12 cellular contexts compared by ENCODE assay signal in genomic region chr6:12049165-12049564, GRCh38. TPM values are rescaled to one million over a fixed set of nuclear protein-coding genes. Genes with fewer than 3 reads are reported as not detected.
DNase-seq lines count a peak whose midpoint lies in the region; ATAC-seq and TF ChIP-seq lines count a peak whose summit lies in the region.
"Had no signal": no experiment of that assay in that cellular context is flagged by ENCODE, and none has a peak within 500 bp of the region (broad histone marks: within the 10 kb centered on the region; RNA-seq: fewer than 3 reads in every experiment).

No MANE protein-coding gene starts in this region.

- no peak for TF ChIP-seq CTCF in progenitor cell of endocrine pancreas (IDR thresholded peaks at IDR 0.05; ENCODE audit: unreplicated experiment)

- peaks cover 79% of the 10 kb centered on the region for H3K4me1 Mint-ChIP-seq in activated CD8-positive, alpha-beta memory T cell treated with anti-CD3 and anti-CD28 coated beads, Interleukin-2, amount 10 ng/mL, durations not matched to agents 7 days and 5 days
- peaks cover 61 to 75% (median 64%) of the 10 kb centered on the region in 3 donors for H3K4me1 Mint-ChIP-seq in IgD-negative memory B cell
- peaks cover 11% of the 10 kb centered on the region for H3K4me1 Mint-ChIP-seq in progenitor cell of endocrine pancreas (ENCODE audit: low read depth)

- no peak for ATAC-seq in activated CD8-positive, alpha-beta memory T cell treated with anti-CD3 and anti-CD28 coated beads, Interleukin-2, amount 10 ng/mL, durations not matched to agents 7 days and 5 days
- ATAC-seq in GM21723 (IDR thresholded peaks at IDR 0.05; ENCODE audit: unreplicated experiment) (peak; percentile 36), GM21528 (IDR thresholded peaks at IDR 0.05; ENCODE audit: low FRiP score, unreplicated experiment) (no peak)

- DNase-seq in activated CD8-positive, alpha-beta memory T cell treated with anti-CD3 and anti-CD28 coated beads, Interleukin-2, amount 10 ng/mL, durations not matched to agents 7 days and 5 days: no peak
- DNase-seq in activated CD8-positive, alpha-beta memory T cell treated with anti-CD3 and anti-CD28 coated beads, Interleukin-2, amount 50 U/mL, for 48 hours: no peak
- no peak for DNase-seq in progenitor cell of endocrine pancreas (ENCODE audit: low spot score, unreplicated experiment)
- no peak for DNase-seq in H4 (ENCODE audit: low spot score)
- DNase-seq in retina: no peak
- DNase-seq: ACHN, GF-D8, MM.1S, uterus had no signal

- H3K36me3 Mint-ChIP-seq in activated CD8-positive, alpha-beta memory T cell treated with anti-CD3 and anti-CD28 coated beads, Interleukin-2, amount 10 ng/mL, durations not matched to agents 7 days and 5 days: peaks cover 16% of the 10 kb centered on the region
- H3K36me3 Mint-ChIP-seq in IgD-negative memory B cell: peaks cover 2% of the 10 kb centered on the region
- H3K36me3 Mint-ChIP-seq in progenitor cell of endocrine pancreas (ENCODE audit: insufficient read depth): peaks cover 7% of the 10 kb centered on the region

- CTCF ChIA-PET in activated CD8-positive, alpha-beta memory T cell treated with anti-CD3 and anti-CD28 coated beads, Interleukin-2, amount 10 ng/mL, durations not matched to agents 7 days and 5 days (lab: Charles Lee): interaction anchor here (1.9 kb wide), 1 partner anchor 10 kb away, joined by 3 read pairs; no protein-coding TSS in a partner anchor

- H3K27ac Mint-ChIP-seq in activated CD8-positive, alpha-beta memory T cell treated with anti-CD3 and anti-CD28 coated beads, Interleukin-2, amount 10 ng/mL, durations not matched to agents 7 days and 5 days: peak overlapping the region; percentile 59
- peak overlapping the region; percentile 92 to 100 (median 96) for H3K27ac Mint-ChIP-seq in IgD-negative memory B cell
- H3K27ac Mint-ChIP-seq in progenitor cell of endocrine pancreas: peak overlapping the region; percentile 75

- H3K4me3 Mint-ChIP-seq in activated CD8-positive, alpha-beta memory T cell treated with anti-CD3 and anti-CD28 coated beads, Interleukin-2, amount 10 ng/mL, durations not matched to agents 7 days and 5 days: no peak overlapping the region
- H3K4me3 Mint-ChIP-seq in IgD-negative memory B cell (peak overlapping the region; percentile 49 to 91 (median 76)), progenitor cell of endocrine pancreas (ENCODE audit: low read depth) (no peak overlapping the region)

- H3K9me3 Mint-ChIP-seq in activated CD8-positive, alpha-beta memory T cell treated with anti-CD3 and anti-CD28 coated beads, Interleukin-2, amount 10 ng/mL, durations not matched to agents 7 days and 5 days (ENCODE audit: low read depth): no peaks in the 10 kb centered on the region
- no peaks in the 10 kb centered on the region for H3K9me3 Mint-ChIP-seq in IgD-negative memory B cell
- H3K9me3 Mint-ChIP-seq in progenitor cell of endocrine pancreas (ENCODE audit: low read depth): no peaks in the 10 kb centered on the region

- no peaks in the 10 kb centered on the region for H3K27me3 Mint-ChIP-seq in activated CD8-positive, alpha-beta memory T cell treated with anti-CD3 and anti-CD28 coated beads, Interleukin-2, amount 10 ng/mL, durations not matched to agents 7 days and 5 days
- H3K27me3 Mint-ChIP-seq in IgD-negative memory B cell (no peaks in the 10 kb centered on the region), progenitor cell of endocrine pancreas (no peaks in the 10 kb centered on the region)

RNA-seq across cellular contexts. Expression of gene HIVEP1, which starts 37.1 kb away (rescaled TPM):
- 10 to 100 TPM; 31.1 to 42.0 TPM for total RNA-seq in activated CD8-positive, alpha-beta memory T cell treated with anti-CD3 and anti-CD28 coated beads, Interleukin-2, amount 10 ng/mL, durations not matched to agents 7 days and 5 days
- polyA plus RNA-seq in IgD-negative memory B cell: 14.7 TPM
- total RNA-seq in progenitor cell of endocrine pancreas: 29.8 and 35.7 TPM in 2 replicates
- 7.2 and 8.6 TPM in 2 replicates for total RNA-seq in H4 (2014; rRNA removed; shearing (Covaris generic))

Comparison
In these comparisons a context has a peak if more than half of its experiments do, and no peak if none do; other contexts are left out.
1. H3K4me3 Mint-ChIP-seq: peak in IgD-negative memory B cell (4 of 4); none in activated CD8-positive, alpha-beta memory T cell treated with anti-CD3 and anti-CD28 coated beads, Interleukin-2, amount 10 ng/mL, durations not matched to agents 7 days and 5 days (single experiment) and progenitor cell of endocrine pancreas (single experiment).
2. Peak in every context shown above with its lines, with median percentiles within 50 percentile points of each other: H3K27ac Mint-ChIP-seq.